22 cellular contexts compared by ENCODE assay signal in the genomic region with DNA sequence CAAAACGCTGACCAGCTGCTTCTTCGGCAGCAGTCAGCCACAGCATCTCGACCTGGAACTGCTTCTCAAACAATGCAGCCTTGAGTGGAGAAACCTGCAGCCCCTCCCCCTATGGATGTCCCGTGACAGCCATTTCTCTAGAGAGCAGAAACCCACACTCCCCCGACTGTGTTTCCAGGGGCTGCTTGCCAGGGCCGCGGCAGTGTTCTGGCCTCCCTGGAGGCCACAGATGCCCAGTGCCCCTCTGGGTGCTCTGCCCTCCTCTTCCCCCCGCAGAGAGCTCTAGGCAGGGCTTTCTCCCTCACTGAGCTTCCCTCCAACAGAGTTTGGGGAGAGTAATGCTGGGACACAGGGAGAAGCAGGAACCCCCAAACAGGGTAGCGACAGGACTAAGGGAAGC.
"Had no signal": no experiment of that assay in that cellular context is flagged by ENCODE, and none has a peak within 500 bp of the region (broad histone marks: within the 10 kb centered on the region; RNA-seq: fewer than 3 reads in every experiment).

No MANE protein-coding gene starts in this region.

- H3K27ac ChIP-seq: dorsolateral prefrontal cortex, gastrocnemius medialis, parathyroid adenoma, prostate gland, right lobe of liver, suprapubic skin, thyroid gland, upper lobe of left lung, uterus had no signal

- H2AFZ ChIP-seq: parathyroid adenoma had no signal

- H3K36me3 Mint-ChIP-seq: stimulated activated effector memory CD8-positive, alpha-beta T cell treated with anti-CD3 and anti-CD28 coated beads, Interleukin-12 subunit alpha, Interleukin-12 subunit beta, amount 100 ng/mL, for 72 hours had no signal

- H3K27me3 ChIP-seq: gastrocnemius medialis, right lobe of liver, thyroid gland, upper lobe of left lung, uterus had no signal

- ATAC-seq: esophagus mucosa; gastrocnemius medialis; left lobe of liver; mucosa of descending colon; naive thymus-derived CD8-positive, alpha-beta T cell; right lobe of liver; stimulated activated effector memory CD8-positive, alpha-beta T cell treated with anti-CD3 and anti-CD28 coated beads, Interleukin-12 subunit alpha, Interleukin-12 subunit beta, amount 100 ng/mL, for 72 hours; stimulated activated naive CD8-positive, alpha-beta T cell treated with anti-CD3 and anti-CD28 coated beads, Interleukin-15, Interleukin-2, amounts not matched to agents 100 U/mL and 50 U/mL, for 24 hours had no signal

- H3K9me3 ChIP-seq: gastrocnemius medialis, mucosa of descending colon, prostate gland, right lobe of liver, suprapubic skin, thyroid gland, uterus had no signal

- H3K4me1 ChIP-seq: gastrocnemius medialis, parathyroid adenoma, prostate gland, right lobe of liver, suprapubic skin, thyroid gland, upper lobe of left lung, uterus had no signal

- H3K4me3 ChIP-seq: dorsolateral prefrontal cortex, gastrocnemius medialis, mucosa of descending colon, prostate gland, right lobe of liver, suprapubic skin, thyroid gland, upper lobe of left lung, uterus had no signal

- DNase-seq: cortex of kidney; dorsolateral prefrontal cortex; effector CD8-positive, alpha-beta T cell; gastrocnemius medialis; islet precursor cell; mammary epithelial cell; mucosa of descending colon; naive thymus-derived CD8-positive, alpha-beta T cell; occipital lobe; right lobe of liver; stimulated activated CD4-positive, alpha-beta T cell treated with anti-CD3 and anti-CD28 coated beads, Interleukin-4, amount 100 ng/mL, for 1 hour; stimulated activated CD8-positive, alpha-beta memory T cell treated with anti-CD3 and anti-CD28 coated beads, Interleukin-4, amount 100 ng/mL, for 48 hours; stimulated activated naive CD8-positive, alpha-beta T cell treated with anti-CD3 and anti-CD28 coated beads, Interleukin-15, Interleukin-2, amounts not matched to agents 100 U/mL and 50 U/mL, for 24 hours; thyroid gland; upper lobe of left lung; uterus had no signal

- H3K27ac Mint-ChIP-seq: naive thymus-derived CD8-positive, alpha-beta T cell; stimulated activated effector memory CD8-positive, alpha-beta T cell treated with anti-CD3 and anti-CD28 coated beads, Interleukin-12 subunit alpha, Interleukin-12 subunit beta, amount 100 ng/mL, for 72 hours had no signal

- H3K36me3 ChIP-seq: gastrocnemius medialis, prostate gland, right lobe of liver, suprapubic skin, thyroid gland, upper lobe of left lung, uterus had no signal

- H3K9ac ChIP-seq: parathyroid adenoma had no signal

- H3K9me3 Mint-ChIP-seq: naive thymus-derived CD8-positive, alpha-beta T cell; stimulated activated effector memory CD8-positive, alpha-beta T cell treated with anti-CD3 and anti-CD28 coated beads, Interleukin-12 subunit alpha, Interleukin-12 subunit beta, amount 100 ng/mL, for 72 hours had no signal

- H3K4me3 Mint-ChIP-seq: naive thymus-derived CD8-positive, alpha-beta T cell; stimulated activated effector memory CD8-positive, alpha-beta T cell treated with anti-CD3 and anti-CD28 coated beads, Interleukin-12 subunit alpha, Interleukin-12 subunit beta, amount 100 ng/mL, for 72 hours had no signal
